In genomic region chr15:64836023-64836536, GRCh38 we compare ENCODE assay signal across 9 cellular contexts. TPM values are rescaled to one million over a fixed set of nuclear protein-coding genes. Genes with fewer than 3 reads are reported as not detected.
DNase-seq lines count a peak whose midpoint lies in the region; ATAC-seq and TF ChIP-seq lines count a peak whose summit lies in the region.
"Had no signal": no experiment of that assay in that cellular context is flagged by ENCODE, and none has a peak within 500 bp of the region (broad histone marks: within the 10 kb centered on the region; RNA-seq: fewer than 3 reads in every experiment).

No MANE protein-coding gene starts in this region.

- H3K36me3 ChIP-seq in iPS-15b (ENCODE audit: control insufficient read depth, insufficient read depth, low read length) (no peaks in the 10 kb centered on the region), stomach smooth muscle (ENCODE audit: control insufficient read depth in 2 of 2, insufficient read depth in 2 of 2, low read length in 2 of 2) (no peaks in the 10 kb centered on the region)

- H3K4me3 ChIP-seq in iPS-15b (ENCODE audit: low read depth, low read length), result peak overlapping the region; percentile 10
- peak overlapping the region; percentile 68 to 70 for H3K4me3 ChIP-seq in stomach smooth muscle (ENCODE audit: low read length in 2 of 2)
- H3K4me3 ChIP-seq: SK-N-MC had no signal

- H3K27ac Mint-ChIP-seq in activated CD4-positive, alpha-beta T cell treated with anti-CD3 and anti-CD28 coated beads for 36 hours, result peak overlapping the region; percentile 30
- peak overlapping the region; percentile 50 for H3K27ac Mint-ChIP-seq in activated B cell treated with CpG ODN at 0.5 μM for 24 hours

- POLR2A ChIA-PET in activated CD4-positive, alpha-beta T cell treated with anti-CD3 and anti-CD28 coated beads for 36 hours (lab: Charles Lee), result interaction anchor here (0.7 to 1.5 kb wide), 3 partner anchors 58 to 405 kb away, joined by 3 to 7 read pairs (median 5); no protein-coding TSS in a partner anchor
- POLR2A ChIA-PET in activated B cell treated with CpG ODN at 0.5 μM for 24 hours (lab: Charles Lee), result interaction anchor here (0.6 to 7.3 kb wide), 11 partner anchors 9 to 450 kb away, joined by 3 to 138 read pairs (median 4); partner anchors contain the start of genes PARP16 and PIF1

- H3K9me3 Mint-ChIP-seq in activated CD4-positive, alpha-beta T cell treated with anti-CD3 and anti-CD28 coated beads for 36 hours (ENCODE audit: low read depth), result peaks cover 4% of the 10 kb centered on the region
- peaks cover 2% of the 10 kb centered on the region for H3K9me3 Mint-ChIP-seq in activated B cell treated with CpG ODN at 0.5 μM for 24 hours

- H3K4me1 ChIP-seq in iPS-15b (ENCODE audit: control insufficient read depth, insufficient read depth, low read length), result peaks cover 11% of the 10 kb centered on the region
- H3K4me1 ChIP-seq in stomach smooth muscle (ENCODE audit: control insufficient read depth, insufficient read depth, low read length), result peaks cover 19% of the 10 kb centered on the region

- H3K9me3 ChIP-seq in iPS-15b (ENCODE audit: control insufficient read depth, insufficient read depth, low read length) (no peaks in the 10 kb centered on the region), stomach smooth muscle (ENCODE audit: control insufficient read depth in 2 of 2, low read length in 2 of 2) (no peaks in the 10 kb centered on the region)

- H3K36me3 Mint-ChIP-seq in activated CD4-positive, alpha-beta T cell treated with anti-CD3 and anti-CD28 coated beads for 36 hours (ENCODE audit: low read depth), result no peaks in the 10 kb centered on the region
- no peaks in the 10 kb centered on the region for H3K36me3 Mint-ChIP-seq in activated B cell treated with CpG ODN at 0.5 μM for 24 hours (ENCODE audit: low read depth)

- CTCF ChIA-PET in activated CD4-positive, alpha-beta T cell treated with anti-CD3 and anti-CD28 coated beads for 36 hours (lab: Charles Lee), result interaction anchor here (0.5 to 1.6 kb wide), 13 partner anchors 10 to 326 kb away, joined by 3 to 17 read pairs (median 4); partner anchors contain the start of gene PIF1
- CTCF ChIA-PET in activated B cell treated with CpG ODN at 0.5 μM for 24 hours (lab: Charles Lee), result interaction anchor here (0.9 to 2.1 kb wide), 23 partner anchors 9 to 173 kb away, joined by 3 to 30 read pairs (median 4); partner anchors contain the start of gene PIF1

- intact Hi-C loops in activated CD4-positive, alpha-beta T cell treated with anti-CD3 and anti-CD28 coated beads for 36 hours (cut with DNase I, micrococcal nuclease), result loop anchor here (2.0 to 5.0 kb wide), 2 partner anchors 57 to 191 kb away; partner anchors contain the start of gene MTFMT (in 1 of the 2)
- intact Hi-C loops in activated B cell treated with CpG ODN at 0.5 μM for 24 hours (cut with micrococcal nuclease), result loop anchor here (10.0 kb wide), 1 partner anchor 681 kb away; the partner anchor contains the start of gene SNX22

- peaks cover 43% of the 10 kb centered on the region for H3K4me1 Mint-ChIP-seq in activated CD4-positive, alpha-beta T cell treated with anti-CD3 and anti-CD28 coated beads for 36 hours
- peaks cover 23% of the 10 kb centered on the region for H3K4me1 Mint-ChIP-seq in activated B cell treated with CpG ODN at 0.5 μM for 24 hours

- H3K27ac ChIP-seq in stomach smooth muscle (ENCODE audit: low read length), result peak overlapping the region; percentile 77
- H3K27ac ChIP-seq: SK-N-MC had no signal

- ATAC-seq in activated CD4-positive, alpha-beta T cell treated with anti-CD3 and anti-CD28 coated beads for 36 hours, result peak; percentile 4
- no peak for ATAC-seq in activated B cell treated with CpG ODN at 0.5 μM for 24 hours (ENCODE audit: low read depth)
- ATAC-seq in GM19395 (IDR thresholded peaks at IDR 0.05; ENCODE audit: unreplicated experiment), result no peak

- no peak overlapping the region for H3K9ac ChIP-seq in iPS-15b (ENCODE audit: low read depth, low read length)
- H3K9ac ChIP-seq in stomach smooth muscle (ENCODE audit: low read length in 2 of 2), result peak overlapping the region; percentile 41 to 71

- peak overlapping the region; percentile 56 for H3K4me3 Mint-ChIP-seq in activated CD4-positive, alpha-beta T cell treated with anti-CD3 and anti-CD28 coated beads for 36 hours
- peak overlapping the region; percentile 60 for H3K4me3 Mint-ChIP-seq in activated B cell treated with CpG ODN at 0.5 μM for 24 hours

- DNase-seq in activated CD4-positive, alpha-beta T cell treated with anti-CD3 and anti-CD28 coated beads for 36 hours, result no peak
- no peak for DNase-seq in activated CD4-positive, alpha-beta T cell treated with anti-CD3 and anti-CD28 coated beads for 4 hours
- DNase-seq in activated B cell treated with CpG ODN at 0.5 μM for 24 hours (no peak), ureter (ENCODE audit: low spot score) (no peak), NCI-H1417 treated with DMSO at 0.1 percent for 48 hours (lab: John Stamatoyannopoulos, UW) (no peak)

- TF ChIP-seq CTCF in activated B cell treated with CpG ODN at 0.5 μM for 24 hours (IDR thresholded peaks at IDR 0.05), result no peak

- no peaks in the 10 kb centered on the region for H3K27me3 Mint-ChIP-seq in activated CD4-positive, alpha-beta T cell treated with anti-CD3 and anti-CD28 coated beads for 36 hours
- H3K27me3 Mint-ChIP-seq in activated B cell treated with CpG ODN at 0.5 μM for 24 hours, result no peaks in the 10 kb centered on the region

- H3K27me3 ChIP-seq in iPS-15b (ENCODE audit: control insufficient read depth, insufficient read depth, low read length), result no peaks in the 10 kb centered on the region
- H3K27me3 ChIP-seq in stomach smooth muscle (ENCODE audit: control insufficient read depth in 1 of 2, insufficient read depth in 2 of 2, low read length in 2 of 2), result no peaks in the 10 kb centered on the region

RNA-seq across cellular contexts. Expression of gene PLEKHO2, which starts 5.6 kb away (rescaled TPM):
- 10 to 100 TPM; 11.4 to 13.3 TPM for total RNA-seq in activated CD4-positive, alpha-beta T cell treated with anti-CD3 and anti-CD28 coated beads for 36 hours
- 36.5 and 38.1 TPM in 2 replicates for total RNA-seq in activated B cell treated with CpG ODN at 0.5 μM for 24 hours
- total RNA-seq in ureter, result 33.3 TPM

RNA-seq across cellular contexts. Expression of gene PIF1, which starts 10.6 kb away (rescaled TPM):
- 10 to 100 TPM; 30.0 to 36.3 TPM for total RNA-seq in activated CD4-positive, alpha-beta T cell treated with anti-CD3 and anti-CD28 coated beads for 36 hours
- total RNA-seq in activated B cell treated with CpG ODN at 0.5 μM for 24 hours, result 3.3 and 5.5 TPM in 2 replicates
- total RNA-seq in ureter, result 0.99 TPM
